2 cellular contexts compared by ENCODE assay signal in genomic region chr17:50924800-50925199, GRCh38.
TF ChIP-seq lines count a peak whose summit lies in the region.

No MANE protein-coding gene starts in this region.

TF ChIP-seq in liver, 16 proteins besides CTCF, POLR2A, EP300 and RAD21:
- TF ChIP-seq FOXA1 (IDR thresholded peaks at IDR 0.05) (no peak), ZBTB33 (IDR thresholded peaks at IDR 0.05) (no peak), RXRA (IDR thresholded peaks at IDR 0.05) (peak in 1 of 2 donors; percentile 6), TAF1 (conservative IDR thresholded peaks at IDR 0.05) (no peak), HNF4A (conservative IDR thresholded peaks at IDR 0.05) (peak; percentile 13 to 28)
TF ChIP-seq in liver: peak in this region for 2.

TF ChIP-seq in HepG2, 621 proteins besides CTCF, POLR2A, EP300 and RAD21:
- no peak for TF ChIP-seq ZSCAN20 (CRISPR knock-in tag; IDR thresholded peaks at IDR 0.05; ENCODE audit: borderline replicate concordance)
TF ChIP-seq in HepG2: peak in this region for 0.
